Comparison of ENCODE assay signal across 31 cellular contexts in the genomic region with DNA sequence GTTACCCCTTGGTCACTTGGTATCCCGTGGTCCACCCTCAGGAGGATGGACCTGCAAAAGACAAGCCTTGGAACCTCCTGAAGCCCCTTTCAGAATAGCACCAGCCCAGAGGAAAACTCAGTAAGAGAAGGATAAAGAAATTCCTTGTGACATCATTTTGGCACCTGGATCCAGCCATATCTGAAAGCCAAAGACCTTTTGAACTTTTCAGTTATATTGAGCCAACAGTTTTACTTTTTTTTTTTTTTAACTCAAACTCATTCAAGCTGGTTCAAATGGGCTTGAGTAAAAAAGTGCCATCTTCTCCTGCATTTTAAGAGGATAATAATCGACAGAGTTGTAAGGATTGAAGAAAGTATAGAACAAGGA. TPM values are rescaled to one million over a fixed set of nuclear protein-coding genes. Genes with fewer than 3 reads are reported as not detected.
"Had no signal": no experiment of that assay in that cellular context is flagged by ENCODE, and none has a peak within 500 bp of the region (broad histone marks: within the 10 kb centered on the region; RNA-seq: fewer than 3 reads in every experiment).

No MANE protein-coding gene starts in this region.

- H3K9me3 Mint-ChIP-seq: stimulated activated effector memory CD8-positive, alpha-beta T cell treated with anti-CD3 and anti-CD28 coated beads, Interleukin-12 subunit alpha, Interleukin-12 subunit beta, amount 100 ng/mL, for 72 hours had no signal

- H3K4me3 Mint-ChIP-seq: stimulated activated effector memory CD8-positive, alpha-beta T cell treated with anti-CD3 and anti-CD28 coated beads, Interleukin-12 subunit alpha, Interleukin-12 subunit beta, amount 100 ng/mL, for 72 hours; stimulated activated memory B cell treated with anti-CD40 and anti-IgM and Interleukin-4, amounts not matched to agents 10 μg/mL and 1 μg/mL and 100 μg/mL, for 72 hours; stimulated activated naive B cell treated with anti-CD40 and anti-IgM and Interleukin-4, amounts not matched to agents 10 μg/mL and 1 μg/mL and 100 μg/mL, for 72 hours; stimulated activated naive CD8-positive, alpha-beta T cell treated with anti-CD3 and anti-CD28 coated beads, Interleukin-15, amount 100 ng/mL, for 72 hours; stimulated activated naive CD8-positive, alpha-beta T cell treated with anti-CD3 and anti-CD28 coated beads, Interleukin-15, Interleukin-2, amounts not matched to agents 100 ng/mL and 50 ng/mL, for 24 hours; type B pancreatic cell had no signal

- H3K9me3 ChIP-seq: suprapubic skin, testis, thoracic aorta, thyroid gland, tibial artery, transverse colon, upper lobe of left lung, upper lobe of right lung, uterus, vagina had no signal

- H3K27me3 ChIP-seq: testis, thyroid gland, tibial nerve, upper lobe of left lung, uterus, vagina had no signal

- DNase-seq: stimulated activated CD4-positive, alpha-beta T cell treated with anti-CD3 and anti-CD28 coated beads, Interleukin-2, amount 100 ng/mL, for 48 hours; stimulated activated CD4-positive, alpha-beta T cell treated with anti-CD3 and anti-CD28 coated beads, Interleukin-4, amount 100 ng/mL, for 1 hour; stimulated activated CD4-positive, alpha-beta T cell treated with anti-CD3 and anti-CD28 coated beads, Interleukin-4, amount 100 ng/mL, for 24 hours; stimulated activated CD4-positive, alpha-beta T cell treated with anti-CD3 and anti-CD28 coated beads, Interleukin-4, amount 100 ng/mL, for 4 hours; stimulated activated CD8-positive, alpha-beta memory T cell treated with anti-CD3 and anti-CD28 coated beads, Interleukin-4, amount 100 ng/mL, for 48 hours; stimulated activated naive B cell treated with anti-CD40 and anti-IgM and Interleukin-4, amounts not matched to agents 10 μg/mL and 1 μg/mL and 100 μg/mL, for 72 hours; stimulated activated naive CD4-positive, alpha-beta T cell; stimulated activated naive CD4-positive, alpha-beta T cell treated with Interleukin-2 at 50 U/mL for 16 hours; stimulated activated naive CD8-positive, alpha-beta T cell treated with anti-CD3 and anti-CD28 coated beads, Interleukin-15, amount 100 ng/mL, for 72 hours; stimulated activated naive CD8-positive, alpha-beta T cell treated with anti-CD3 and anti-CD28 coated beads, Interleukin-15, Interleukin-2, amounts not matched to agents 100 U/mL and 50 U/mL, for 24 hours; stomach; substantia nigra; thyroid gland; transverse colon; upper lobe of left lung; upper lobe of right lung had no signal

- H3K27me3 Mint-ChIP-seq: type B pancreatic cell had no signal

- H3K4me1 Mint-ChIP-seq: stimulated activated effector memory CD8-positive, alpha-beta T cell treated with anti-CD3 and anti-CD28 coated beads, Interleukin-12 subunit alpha, Interleukin-12 subunit beta, amount 100 ng/mL, for 72 hours; stimulated activated memory B cell treated with anti-CD40 and anti-IgM and Interleukin-4, amounts not matched to agents 10 μg/mL and 1 μg/mL and 100 μg/mL, for 72 hours had no signal

- H3K27ac ChIP-seq: stomach, suprapubic skin, testis, thoracic aorta, thyroid gland, tibial artery, tibial nerve, transverse colon, upper lobe of left lung, upper lobe of right lung, uterus, vagina had no signal

- H3K36me3 Mint-ChIP-seq: stimulated activated effector memory CD8-positive, alpha-beta T cell treated with anti-CD3 and anti-CD28 coated beads, Interleukin-12 subunit alpha, Interleukin-12 subunit beta, amount 100 ng/mL, for 72 hours had no signal

- ATAC-seq: stimulated activated effector memory CD8-positive, alpha-beta T cell treated with anti-CD3 and anti-CD28 coated beads, Interleukin-12 subunit alpha, Interleukin-12 subunit beta, amount 100 ng/mL, for 72 hours; stimulated activated memory B cell treated with anti-CD40 and anti-IgM and Interleukin-4, amounts not matched to agents 10 μg/mL and 1 μg/mL and 100 μg/mL, for 72 hours; stimulated activated naive B cell treated with anti-CD40 and anti-IgM and Interleukin-4, amounts not matched to agents 10 μg/mL and 1 μg/mL and 100 μg/mL, for 72 hours; stimulated activated naive CD8-positive, alpha-beta T cell treated with anti-CD3 and anti-CD28 coated beads, Interleukin-15, amount 100 ng/mL, for 72 hours; stimulated activated naive CD8-positive, alpha-beta T cell treated with anti-CD3 and anti-CD28 coated beads, Interleukin-15, Interleukin-2, amounts not matched to agents 100 U/mL and 50 U/mL, for 24 hours; upper lobe of right lung had no signal

- H3K36me3 ChIP-seq: stomach, suprapubic skin, thoracic aorta, thyroid gland, tibial artery, tibial nerve, transverse colon, upper lobe of left lung, upper lobe of right lung, uterus, vagina had no signal

- H3K4me3 ChIP-seq: stomach, suprapubic skin, testis, thoracic aorta, thyroid gland, tibial artery, tibial nerve, transverse colon, upper lobe of left lung, upper lobe of right lung, uterus, vagina had no signal

- H3K27ac Mint-ChIP-seq: stimulated activated effector memory CD8-positive, alpha-beta T cell treated with anti-CD3 and anti-CD28 coated beads, Interleukin-12 subunit alpha, Interleukin-12 subunit beta, amount 100 ng/mL, for 72 hours; stimulated activated memory B cell treated with anti-CD40 and anti-IgM and Interleukin-4, amounts not matched to agents 10 μg/mL and 1 μg/mL and 100 μg/mL, for 72 hours; stimulated activated naive B cell treated with anti-CD40 and anti-IgM and Interleukin-4, amounts not matched to agents 10 μg/mL and 1 μg/mL and 100 μg/mL, for 72 hours; stimulated activated naive CD8-positive, alpha-beta T cell treated with anti-CD3 and anti-CD28 coated beads, Interleukin-15, amount 100 ng/mL, for 72 hours; stimulated activated naive CD8-positive, alpha-beta T cell treated with anti-CD3 and anti-CD28 coated beads, Interleukin-15, Interleukin-2, amounts not matched to agents 100 ng/mL and 50 ng/mL, for 24 hours; type B pancreatic cell had no signal

- FAIRE-seq: urothelium cell line had no signal

- H3K4me1 ChIP-seq: stomach, testis, thyroid gland, transverse colon, upper lobe of left lung, upper lobe of right lung, uterus, vagina had no signal

RNA-seq across cellular contexts. Expression of a gene that starts 50.3 kb away (rescaled TPM):
- total RNA-seq: stomach, suprapubic skin, temporal lobe, tibial nerve, transverse colon, upper lobe of left lung, upper lobe of right lung, ureter, urinary bladder, uterus, vagina had no signal
- polyA plus RNA-seq: stomach, urinary bladder had no signal
